Comparison of ENCODE assay signal across 1 cellular context in the genomic region with DNA sequence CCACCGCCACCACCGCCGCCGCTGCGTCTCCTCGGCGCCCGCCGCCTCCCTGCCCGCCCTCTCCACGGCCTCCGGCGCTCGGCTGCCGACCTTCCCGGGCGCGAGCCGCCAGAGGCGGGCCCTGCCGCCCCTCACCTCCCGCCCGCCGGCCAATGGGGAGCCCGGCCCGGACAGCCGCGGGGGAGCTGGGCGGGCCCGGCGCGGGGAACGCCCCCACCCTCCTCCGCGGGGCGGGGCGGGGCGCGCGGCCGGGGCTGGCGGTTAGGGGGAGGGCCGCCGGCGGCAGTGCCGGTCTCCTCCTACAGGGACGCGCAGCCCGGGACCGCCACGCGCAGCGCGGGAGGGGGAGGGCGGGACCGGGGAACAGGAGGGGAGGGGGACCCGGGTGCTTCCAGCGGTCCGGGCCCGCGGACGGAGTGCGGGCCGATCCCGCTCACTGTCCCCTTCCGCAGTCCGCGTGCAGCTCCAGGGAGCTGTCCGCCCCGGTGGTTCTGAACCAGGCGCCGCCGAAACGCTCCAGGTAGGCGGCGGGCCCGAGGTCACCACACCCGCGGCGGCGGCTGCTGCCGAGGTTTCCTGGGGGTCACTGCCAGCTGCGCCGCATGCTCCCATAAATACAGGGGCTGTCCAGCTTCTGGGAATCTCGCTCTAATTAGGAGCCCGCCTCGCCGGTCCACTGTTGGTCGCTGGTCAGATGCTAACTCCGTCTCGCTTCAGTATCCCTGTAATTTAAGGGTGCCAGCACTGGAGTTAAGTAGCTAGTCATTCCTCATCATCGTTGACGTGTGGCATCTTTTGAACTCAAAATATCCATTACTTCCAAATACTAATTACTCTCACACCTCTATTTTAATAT.
TF ChIP-seq lines count a peak whose summit lies in the region.

Gene PGBD5 (minus strand): TSS at position 87 of the 856 bp plus-strand sequence. CDS start 404 bp downstream, outside the sequence.

TF ChIP-seq in K562, 482 proteins besides CTCF, POLR2A, EP300 and RAD21 (continued from another document and continues in another):
- TF ChIP-seq TEAD4 (IDR thresholded peaks at IDR 0.05; ENCODE audit: low read length) = no peak
- TF ChIP-seq TEAD4 (CRISPR knock-in tag; IDR thresholded peaks at IDR 0.05; ENCODE audit: borderline replicate concordance) = peak; percentile 66; the same call in 1 of the 2 replicates
- peak; percentile 33 for TF ChIP-seq RBM25 (IDR thresholded peaks at IDR 0.05; ENCODE audit: low read depth, low read length, severe bottlenecking)
- no peak for TF ChIP-seq ZNF449 (CRISPR knock-in tag; IDR thresholded peaks at IDR 0.05)
- TF ChIP-seq LARP7 (IDR thresholded peaks at IDR 0.05) = no peak
- TF ChIP-seq ZNF197 (CRISPR knock-in tag; IDR thresholded peaks at IDR 0.05; ENCODE audit: low read depth) = peak; percentile 50; the same call in 1 of the 2 replicates
- TF ChIP-seq, protein P1, sequence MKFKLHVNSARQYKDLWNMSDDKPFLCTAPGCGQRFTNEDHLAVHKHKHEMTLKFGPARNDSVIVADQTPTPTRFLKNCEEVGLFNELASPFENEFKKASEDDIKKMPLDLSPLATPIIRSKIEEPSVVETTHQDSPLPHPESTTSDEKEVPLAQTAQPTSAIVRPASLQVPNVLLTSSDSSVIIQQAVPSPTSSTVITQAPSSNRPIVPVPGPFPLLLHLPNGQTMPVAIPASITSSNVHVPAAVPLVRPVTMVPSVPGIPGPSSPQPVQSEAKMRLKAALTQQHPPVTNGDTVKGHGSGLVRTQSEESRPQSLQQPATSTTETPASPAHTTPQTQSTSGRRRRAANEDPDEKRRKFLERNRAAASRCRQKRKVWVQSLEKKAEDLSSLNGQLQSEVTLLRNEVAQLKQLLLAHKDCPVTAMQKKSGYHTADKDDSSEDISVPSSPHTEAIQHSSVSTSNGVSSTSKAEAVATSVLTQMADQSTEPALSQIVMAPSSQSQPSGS (CRISPR knock-in tag; IDR thresholded peaks at IDR 0.05) = peak; percentile 71
- TF ChIP-seq, protein P2, sequence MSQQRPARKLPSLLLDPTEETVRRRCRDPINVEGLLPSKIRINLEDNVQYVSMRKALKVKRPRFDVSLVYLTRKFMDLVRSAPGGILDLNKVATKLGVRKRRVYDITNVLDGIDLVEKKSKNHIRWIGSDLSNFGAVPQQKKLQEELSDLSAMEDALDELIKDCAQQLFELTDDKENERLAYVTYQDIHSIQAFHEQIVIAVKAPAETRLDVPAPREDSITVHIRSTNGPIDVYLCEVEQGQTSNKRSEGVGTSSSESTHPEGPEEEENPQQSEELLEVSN (IDR thresholded peaks at IDR 0.05; ENCODE audit: borderline replicate concordance in 1 of 2, extremely low read depth in 1 of 2, insufficient read depth in 1 of 2, insufficient read length in 1 of 2, low read depth in 1 of 2, low read length in 1 of 2, poor library complexity in 1 of 2, severe bottlenecking in 1 of 2) = peak; percentile 75 to 89
- peak; percentile 73 to 99; a peak in 3 of 4 replicates for TF ChIP-seq HDAC1 (IDR thresholded peaks at IDR 0.05)
- peak; percentile 53; the same call in 1 of the 2 replicates for TF ChIP-seq ZNF263 (CRISPR knock-in tag; IDR thresholded peaks at IDR 0.05; ENCODE audit: borderline replicate concordance)
- peak; percentile 61 for TF ChIP-seq ZFX (CRISPR knock-in tag; IDR thresholded peaks at IDR 0.05)
- no peak for TF ChIP-seq ZSCAN29 (IDR thresholded peaks at IDR 0.05)
- peak; percentile 48; the same call in 1 of the 2 replicates for TF ChIP-seq ZBTB7A (IDR thresholded peaks at IDR 0.05; ENCODE audit: borderline replicate concordance, control insufficient read depth, low read depth, low read length)
- TF ChIP-seq CBX5 (IDR thresholded peaks at IDR 0.05; ENCODE audit: borderline replicate concordance, low read depth) = 0 out of 2 replicates have a peak, but pooled peaks have one; percentile 27
- TF ChIP-seq ZNF639 (CRISPR knock-in tag; conservative IDR thresholded peaks at IDR 0.05 in 1 of 2, IDR thresholded peaks at IDR 0.05 in 1 of 2) = peak; percentile 72 to 84; a peak in 3 of 4 replicates
- peak; percentile 61 for TF ChIP-seq CREM (IDR thresholded peaks at IDR 0.05; ENCODE audit: low read depth)
- peak; percentile 62; the same call in 1 of the 2 replicates for TF ChIP-seq NCOA1 (IDR thresholded peaks at IDR 0.05; ENCODE audit: low read depth)
- TF ChIP-seq FOXM1 (IDR thresholded peaks at IDR 0.05; ENCODE audit: low read depth) = no peak
- TF ChIP-seq FOXM1 (CRISPR knock-in tag; IDR thresholded peaks at IDR 0.05; ENCODE audit: low read depth) = peak; percentile 89
- TF ChIP-seq RCOR1 (IDR thresholded peaks at IDR 0.05; ENCODE audit: borderline replicate concordance in 1 of 2, low read depth in 2 of 2, low read length in 2 of 2) = peak in 1 of 2 experiments; percentile 77; a peak in 2 of 4 replicates
- TF ChIP-seq ZNF511 (CRISPR knock-in tag; IDR thresholded peaks at IDR 0.05) = peak; percentile 97
- TF ChIP-seq ELF2 (CRISPR knock-in tag; IDR thresholded peaks at IDR 0.05) = peak; percentile 54; the same call in 1 of the 2 replicates
- peak; percentile 35; the same call in 1 of the 2 replicates for TF ChIP-seq TGIF2 (CRISPR knock-in tag; IDR thresholded peaks at IDR 0.05)
- TF ChIP-seq, protein P3, sequence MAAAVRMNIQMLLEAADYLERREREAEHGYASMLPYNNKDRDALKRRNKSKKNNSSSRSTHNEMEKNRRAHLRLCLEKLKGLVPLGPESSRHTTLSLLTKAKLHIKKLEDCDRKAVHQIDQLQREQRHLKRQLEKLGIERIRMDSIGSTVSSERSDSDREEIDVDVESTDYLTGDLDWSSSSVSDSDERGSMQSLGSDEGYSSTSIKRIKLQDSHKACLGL (CRISPR knock-in tag; IDR thresholded peaks at IDR 0.05; ENCODE audit: borderline replicate concordance, poor library complexity, severe bottlenecking) = peak; percentile 96
- TF ChIP-seq HDAC2 (IDR thresholded peaks at IDR 0.05) = peak; percentile 85; the same call in 1 of the 2 replicates
- TF ChIP-seq ZNF174 (CRISPR knock-in tag; IDR thresholded peaks at IDR 0.05) = no peak
- no peak for TF ChIP-seq POLR3G (IDR thresholded peaks at IDR 0.05; ENCODE audit: extremely low read depth, insufficient read length, insufficient replicate concordance)
- no peak for TF ChIP-seq IFI16 (CRISPR knock-in tag; IDR thresholded peaks at IDR 0.05)
- 0 out of 4 replicates have a peak, but pooled peaks of 1 of the 2 experiments have one; percentile 12 for TF ChIP-seq NRF1 (conservative IDR thresholded peaks at IDR 0.05 in 1 of 2, IDR thresholded peaks at IDR 0.05 in 1 of 2)
- peak; percentile 94 to 99 for TF ChIP-seq MNT (conservative IDR thresholded peaks at IDR 0.05)
- TF ChIP-seq ARID4B (CRISPR knock-in tag; IDR thresholded peaks at IDR 0.05) = peak; percentile 99
- TF ChIP-seq ZNF609 (CRISPR knock-in tag; IDR thresholded peaks at IDR 0.05; ENCODE audit: borderline replicate concordance) = 0 out of 2 replicates have a peak, but pooled peaks have one; percentile 60
- TF ChIP-seq ZNF311 (CRISPR knock-in tag; IDR thresholded peaks at IDR 0.05) = 0 out of 2 replicates have a peak, but pooled peaks have one; percentile 43
- TF ChIP-seq ETV5 (CRISPR knock-in tag; IDR thresholded peaks at IDR 0.05; ENCODE audit: low read depth) = peak; percentile 90
- TF ChIP-seq ZNF146 (CRISPR knock-in tag; IDR thresholded peaks at IDR 0.05; ENCODE audit: unreplicated experiment) = peak; percentile 12
